Comparison of ENCODE assay signal across 1 cellular context in the genomic region with DNA sequence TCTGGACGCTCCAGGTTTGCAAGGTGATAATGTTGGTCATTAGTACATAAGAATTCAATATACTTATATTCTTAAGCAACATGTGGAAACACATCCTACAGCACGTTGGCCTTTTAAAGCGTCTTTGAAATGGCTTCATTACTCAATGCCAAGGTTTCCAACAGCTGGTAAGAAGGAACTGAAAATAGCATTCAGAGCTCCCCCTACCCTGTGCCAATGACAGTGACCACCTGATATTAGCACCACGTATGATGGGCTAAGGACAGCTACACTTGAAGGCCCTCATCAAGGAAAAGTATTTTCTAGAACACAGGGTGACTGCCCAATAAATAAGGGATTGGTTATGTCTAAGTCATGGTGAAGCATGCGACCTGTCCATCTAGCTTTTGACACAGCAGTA.
TF ChIP-seq lines count a peak whose summit lies in the region.

No MANE protein-coding gene starts in this region.

TF ChIP-seq in IMR-90, 13 proteins besides CTCF, POLR2A, EP300 and RAD21 (continued from another document):
- no peak for TF ChIP-seq ELK1 (IDR thresholded peaks at IDR 0.05; ENCODE audit: borderline replicate concordance, low read depth, low read length)
- TF ChIP-seq CHD1 (IDR thresholded peaks at IDR 0.05; ENCODE audit: low read depth, low read length) = no peak
- no peak for TF ChIP-seq SMC3 (IDR thresholded peaks at IDR 0.05; ENCODE audit: low read depth, low read length)
- TF ChIP-seq MAZ (IDR thresholded peaks at IDR 0.05; ENCODE audit: borderline replicate concordance, low read depth, low read length) = no peak
- no peak for TF ChIP-seq RFX5 (IDR thresholded peaks at IDR 0.05; ENCODE audit: low read depth, low read length)
- no peak for TF ChIP-seq BHLHE40 (IDR thresholded peaks at IDR 0.05; ENCODE audit: low read depth, low read length)
- TF ChIP-seq NFE2L2 (IDR thresholded peaks at IDR 0.05; ENCODE audit: low read depth, low read length) = no peak
- TF ChIP-seq, protein P1, sequence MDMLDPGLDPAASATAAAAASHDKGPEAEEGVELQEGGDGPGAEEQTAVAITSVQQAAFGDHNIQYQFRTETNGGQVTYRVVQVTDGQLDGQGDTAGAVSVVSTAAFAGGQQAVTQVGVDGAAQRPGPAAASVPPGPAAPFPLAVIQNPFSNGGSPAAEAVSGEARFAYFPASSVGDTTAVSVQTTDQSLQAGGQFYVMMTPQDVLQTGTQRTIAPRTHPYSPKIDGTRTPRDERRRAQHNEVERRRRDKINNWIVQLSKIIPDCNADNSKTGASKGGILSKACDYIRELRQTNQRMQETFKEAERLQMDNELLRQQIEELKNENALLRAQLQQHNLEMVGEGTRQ (IDR thresholded peaks at IDR 0.05; ENCODE audit: low read depth, low read length) = no peak
- TF ChIP-seq CEBPB (IDR thresholded peaks at IDR 0.05; ENCODE audit: low read depth, low read length) = no peak
- TF ChIP-seq FOS (IDR thresholded peaks at IDR 0.05; ENCODE audit: low read depth, low read length) = no peak
- no peak for TF ChIP-seq MAFK (IDR thresholded peaks at IDR 0.05; ENCODE audit: low read depth, low read length)
- TF ChIP-seq RCOR1 (IDR thresholded peaks at IDR 0.05; ENCODE audit: insufficient replicate concordance, low read length) = no peak
TF ChIP-seq in IMR-90: peak in this region for 0.
